ENCODE assay signal across 8 cellular contexts in the genomic region with DNA sequence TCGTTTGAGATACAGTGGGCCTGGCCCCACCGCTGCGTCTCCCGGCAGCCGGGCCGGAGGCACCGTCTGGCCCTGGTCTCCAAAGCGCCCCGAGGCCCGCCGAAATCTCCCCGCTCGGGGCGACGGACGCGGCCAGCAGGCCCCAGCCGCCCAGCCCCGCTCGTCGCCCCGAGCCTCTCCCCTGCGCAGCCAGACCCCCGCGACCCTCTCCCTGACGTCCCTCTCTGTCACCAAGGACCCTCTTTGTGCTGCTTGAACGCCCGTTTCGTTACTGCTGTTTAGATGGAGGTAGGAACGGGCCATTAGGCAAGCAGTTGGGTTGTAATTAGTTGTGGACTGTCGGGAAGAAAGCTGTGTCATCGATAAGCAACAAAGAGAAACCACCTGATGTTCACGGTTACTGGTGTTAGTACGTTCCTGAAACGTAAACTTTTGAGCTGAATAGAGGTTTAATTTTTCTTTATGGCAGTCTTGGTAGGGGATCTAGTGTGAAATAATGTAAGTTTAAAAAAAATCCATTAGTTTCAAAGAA. TPM values are rescaled to one million over a fixed set of nuclear protein-coding genes. Genes with fewer than 3 reads are reported as not detected.
DNase-seq lines count a peak whose midpoint lies in the region; ATAC-seq and TF ChIP-seq lines count a peak whose summit lies in the region.

No MANE protein-coding gene starts in this region.

- ATAC-seq in GM19043 (IDR thresholded peaks at IDR 0.05; ENCODE audit: low read depth, unreplicated experiment) (peak; percentile 8), HG03280 (IDR thresholded peaks at IDR 0.05; ENCODE audit: unreplicated experiment) (peak; percentile 12), gastroesophageal sphincter (peak; percentile 23)

- H3K4me3 ChIP-seq in gastroesophageal sphincter: peak overlapping the region; percentile 76 to 96

- no peaks in the 10 kb centered on the region for H3K27me3 ChIP-seq in gastroesophageal sphincter

- TF ChIP-seq POLR2A in gastroesophageal sphincter (IDR thresholded peaks at IDR 0.05): no peak

- TF ChIP-seq CTCF in gastroesophageal sphincter (IDR thresholded peaks at IDR 0.05): no peak

- DNase-seq in CMK (ENCODE audit: low read depth) (peak; percentile 9), NOMO-1 (lab: John Stamatoyannopoulos, UW; ENCODE audit: unreplicated experiment in 2 of 2) (peak; percentile 46 to 59), occipital lobe (lab: John Stamatoyannopoulos, UW) (peak; percentile 43), T1000 (lab: John Stamatoyannopoulos, UW) (no peak)
- peak; percentile 8 to 23 for DNase-seq in activated T-helper 1 cell treated with anti-CD3 and anti-CD28 coated beads, Interleukin-2, amount 50 U/mL, for 16 hours (ENCODE audit: low read depth in 1 of 2, low spot score in 1 of 2)

- H3K27ac ChIP-seq in gastroesophageal sphincter: peak overlapping the region; percentile 96 to 100 (median 99)

- peaks cover 0 to 44% (median 6%) of the 10 kb centered on the region in 3 donors for H3K4me1 ChIP-seq in gastroesophageal sphincter

- 0% methylated on average over 4 of the region's 35 CpGs for WGBS in gastroesophageal sphincter (ENCODE audit: low coverage in 1 of 2), 2 donors

- peaks cover 0 to under 1% of the 10 kb centered on the region in 2 donors for H3K36me3 ChIP-seq in gastroesophageal sphincter

- TF ChIP-seq EP300 in gastroesophageal sphincter (IDR thresholded peaks at IDR 0.05): no peak

- no peaks in the 10 kb centered on the region for H3K9me3 ChIP-seq in gastroesophageal sphincter

RNA-seq across cellular contexts. Expression of a gene that starts 0.7 kb away (rescaled TPM):
- total RNA-seq in gastroesophageal sphincter (10 to 100 TPM; 41.0 to 75.6 (median 59.9) TPM), occipital lobe (90.8 TPM)
